1 cellular context compared by ENCODE assay signal in genomic region chr14:22966783-22967269, GRCh38.
TF ChIP-seq lines count a peak whose summit lies in the region.

No MANE protein-coding gene starts in this region.

TF ChIP-seq in HepG2, 621 proteins besides CTCF, POLR2A, EP300 and RAD21 (continues in another document):
- TF ChIP-seq JUN (CRISPR knock-in tag; IDR thresholded peaks at IDR 0.05) (0 out of 2 replicates have a peak, but pooled peaks have one; percentile 13), UBTF (CRISPR knock-in tag; IDR thresholded peaks at IDR 0.05) (0 out of 2 replicates have a peak, but pooled peaks have one; percentile 44), RARA (CRISPR knock-in tag; IDR thresholded peaks at IDR 0.05) (peak; percentile 74; the same call in 1 of the 2 replicates), SOX5 (CRISPR knock-in tag; IDR thresholded peaks at IDR 0.05; ENCODE audit: borderline replicate concordance) (no peak), ZBTB20 (CRISPR knock-in tag; IDR thresholded peaks at IDR 0.05; ENCODE audit: borderline replicate concordance, low read depth) (0 out of 2 replicates have a peak, but pooled peaks have one; percentile 23), GLMP (CRISPR knock-in tag; IDR thresholded peaks at IDR 0.05; ENCODE audit: borderline replicate concordance) (no peak), ZFP36L1 (CRISPR knock-in tag; IDR thresholded peaks at IDR 0.05) (0 out of 2 replicates have a peak, but pooled peaks have one; percentile 66), BRD4 (CRISPR knock-in tag; IDR thresholded peaks at IDR 0.05) (no peak), POLR2AphosphoS2 (IDR thresholded peaks at IDR 0.05; ENCODE audit: low read depth, low read length) (peak; percentile 47; the same call in 1 of the 2 replicates), MAZ (IDR thresholded peaks at IDR 0.05; ENCODE audit: borderline replicate concordance, low read depth, low read length) (no peak), MAZ (CRISPR knock-in tag; IDR thresholded peaks at IDR 0.05; ENCODE audit: low read depth) (no peak), ZNF780A (CRISPR knock-in tag; IDR thresholded peaks at IDR 0.05) (no peak), ZKSCAN8 (CRISPR knock-in tag; IDR thresholded peaks at IDR 0.05; ENCODE audit: borderline replicate concordance) (peak; percentile 1; the same call in 1 of the 2 replicates), XBP1 (CRISPR knock-in tag; IDR thresholded peaks at IDR 0.05) (0 out of 2 replicates have a peak, but pooled peaks have one; percentile 52), ZNF709 (CRISPR knock-in tag; IDR thresholded peaks at IDR 0.05) (peak; percentile 21; the same call in 1 of the 2 replicates), MED1 (CRISPR knock-in tag; IDR thresholded peaks at IDR 0.05) (0 out of 2 replicates have a peak, but pooled peaks have one; percentile 5), TFDP2 (CRISPR knock-in tag; IDR thresholded peaks at IDR 0.05) (no peak), ZNF354B (CRISPR knock-in tag; IDR thresholded peaks at IDR 0.05) (0 out of 2 replicates have a peak, but pooled peaks have one; percentile 52), GATAD2A (CRISPR knock-in tag; IDR thresholded peaks at IDR 0.05) (no peak), ZFP41 (CRISPR knock-in tag; IDR thresholded peaks at IDR 0.05; ENCODE audit: borderline replicate concordance) (no peak), POLR2G (IDR thresholded peaks at IDR 0.05; ENCODE audit: low read depth, low read length) (peak; percentile 53), ZNF136 (CRISPR knock-in tag; IDR thresholded peaks at IDR 0.05; ENCODE audit: low read depth) (no peak), NR1H2 (CRISPR knock-in tag; IDR thresholded peaks at IDR 0.05; ENCODE audit: borderline replicate concordance, low read depth) (0 out of 2 replicates have a peak, but pooled peaks have one; percentile 34), SRSF1 (optimal IDR thresholded peaks at IDR 0.05; ENCODE audit: low read depth, low read length) (no peak), SATB2 (CRISPR knock-in tag; IDR thresholded peaks at IDR 0.05) (0 out of 2 replicates have a peak, but pooled peaks have one; percentile 17), KDM6A (CRISPR knock-in tag; IDR thresholded peaks at IDR 0.05; ENCODE audit: low read depth) (no peak), ARID2 (CRISPR knock-in tag; IDR thresholded peaks at IDR 0.05; ENCODE audit: borderline replicate concordance) (0 out of 2 replicates have a peak, but pooled peaks have one; percentile 42), HOXA5 (CRISPR knock-in tag; IDR thresholded peaks at IDR 0.05) (peak; percentile 33), HOXA3 (CRISPR knock-in tag; IDR thresholded peaks at IDR 0.05) (0 out of 2 replicates have a peak, but pooled peaks have one; percentile 34), MTA3 (CRISPR knock-in tag; IDR thresholded peaks at IDR 0.05) (no peak), FOXA1 (IDR thresholded peaks at IDR 0.05) (no peak), FOXA1 (CRISPR knock-in tag; IDR thresholded peaks at IDR 0.05) (peak; percentile 3; the same call in 1 of the 2 replicates), ZNF263 (CRISPR knock-in tag; IDR thresholded peaks at IDR 0.05) (0 out of 2 replicates have a peak, but pooled peaks have one; percentile 9), ZNF772 (CRISPR knock-in tag; IDR thresholded peaks at IDR 0.05) (no peak), PHF21A (CRISPR knock-in tag; IDR thresholded peaks at IDR 0.05) (no peak), ZSCAN21 (CRISPR knock-in tag; IDR thresholded peaks at IDR 0.05; ENCODE audit: borderline replicate concordance) (peak; percentile 14; the same call in 1 of the 2 replicates), NPAS2 (CRISPR knock-in tag; IDR thresholded peaks at IDR 0.05; ENCODE audit: borderline replicate concordance) (no peak), REPIN1 (CRISPR knock-in tag; IDR thresholded peaks at IDR 0.05; ENCODE audit: borderline replicate concordance, low read depth) (0 out of 2 replicates have a peak, but pooled peaks have one; percentile 12), ZNF777 (CRISPR knock-in tag; IDR thresholded peaks at IDR 0.05) (peak; percentile 41; the same call in 1 of the 2 replicates), STAT5B (CRISPR knock-in tag; IDR thresholded peaks at IDR 0.05) (0 out of 2 replicates have a peak, but pooled peaks have one; percentile 39), BHLHE40 (IDR thresholded peaks at IDR 0.05; ENCODE audit: low read length) (no peak), ZNF367 (CRISPR knock-in tag; IDR thresholded peaks at IDR 0.05; ENCODE audit: borderline replicate concordance) (peak; percentile 8; the same call in 1 of the 2 replicates), CC2D1A (CRISPR knock-in tag; IDR thresholded peaks at IDR 0.05) (no peak; the same call in 1 of the 2 replicates), KDM2A (CRISPR knock-in tag; IDR thresholded peaks at IDR 0.05; ENCODE audit: borderline replicate concordance, low read depth) (no peak; the same call in 1 of the 2 replicates), RCOR2 (CRISPR knock-in tag; IDR thresholded peaks at IDR 0.05) (no peak), ZNF12 (CRISPR knock-in tag; IDR thresholded peaks at IDR 0.05) (0 out of 2 replicates have a peak, but pooled peaks have one; percentile 35), SSRP1 (CRISPR knock-in tag; IDR thresholded peaks at IDR 0.05) (0 out of 2 replicates have a peak, but pooled peaks have one; percentile 5), CREM (IDR thresholded peaks at IDR 0.05) (peak; percentile 12; the same call in 1 of the 2 replicates), CREM (CRISPR knock-in tag; IDR thresholded peaks at IDR 0.05) (no peak), SIN3B (IDR thresholded peaks at IDR 0.05; ENCODE audit: low read length) (no peak), ZBTB39 (CRISPR knock-in tag; IDR thresholded peaks at IDR 0.05) (no peak)
- TF ChIP-seq, protein P1, sequence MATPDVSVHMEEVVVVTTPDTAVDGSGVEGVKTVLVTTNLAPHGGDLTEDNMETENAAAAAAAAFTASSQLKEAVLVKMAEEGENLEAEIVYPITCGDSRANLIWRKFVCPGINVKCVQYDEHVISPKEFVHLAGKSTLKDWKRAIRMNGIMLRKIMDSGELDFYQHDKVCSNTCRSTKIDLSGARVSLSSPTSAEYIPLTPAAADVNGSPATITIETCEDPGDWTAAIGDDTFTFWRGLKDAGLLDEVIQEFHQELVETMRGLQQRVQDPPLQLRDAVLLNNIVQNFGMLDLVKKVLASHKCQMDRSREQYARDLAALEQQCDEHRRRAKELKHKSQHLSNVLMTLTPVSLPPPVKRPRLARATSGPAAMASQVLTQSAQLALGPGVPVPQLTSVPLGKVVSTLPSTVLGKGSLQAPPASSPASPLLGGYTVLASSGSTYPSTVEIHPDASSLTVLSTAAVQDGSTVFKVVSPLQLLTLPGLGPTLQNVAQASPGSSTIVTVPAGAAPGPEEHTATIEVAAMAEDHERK (CRISPR knock-in tag; IDR thresholded peaks at IDR 0.05; ENCODE audit: low read depth): no peak
- TF ChIP-seq, protein P2, sequence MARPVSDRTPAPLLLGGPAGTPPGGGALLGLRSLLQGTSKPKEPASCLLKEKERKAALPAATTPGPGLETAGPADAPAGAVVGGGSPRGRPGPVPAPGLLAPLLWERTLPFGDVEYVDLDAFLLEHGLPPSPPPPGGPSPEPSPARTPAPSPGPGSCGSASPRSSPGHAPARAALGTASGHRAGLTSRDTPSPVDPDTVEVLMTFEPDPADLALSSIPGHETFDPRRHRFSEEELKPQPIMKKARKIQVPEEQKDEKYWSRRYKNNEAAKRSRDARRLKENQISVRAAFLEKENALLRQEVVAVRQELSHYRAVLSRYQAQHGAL (CRISPR knock-in tag; IDR thresholded peaks at IDR 0.05; ENCODE audit: not compliant biosample characterization): no peak
- TF ChIP-seq, protein P3, sequence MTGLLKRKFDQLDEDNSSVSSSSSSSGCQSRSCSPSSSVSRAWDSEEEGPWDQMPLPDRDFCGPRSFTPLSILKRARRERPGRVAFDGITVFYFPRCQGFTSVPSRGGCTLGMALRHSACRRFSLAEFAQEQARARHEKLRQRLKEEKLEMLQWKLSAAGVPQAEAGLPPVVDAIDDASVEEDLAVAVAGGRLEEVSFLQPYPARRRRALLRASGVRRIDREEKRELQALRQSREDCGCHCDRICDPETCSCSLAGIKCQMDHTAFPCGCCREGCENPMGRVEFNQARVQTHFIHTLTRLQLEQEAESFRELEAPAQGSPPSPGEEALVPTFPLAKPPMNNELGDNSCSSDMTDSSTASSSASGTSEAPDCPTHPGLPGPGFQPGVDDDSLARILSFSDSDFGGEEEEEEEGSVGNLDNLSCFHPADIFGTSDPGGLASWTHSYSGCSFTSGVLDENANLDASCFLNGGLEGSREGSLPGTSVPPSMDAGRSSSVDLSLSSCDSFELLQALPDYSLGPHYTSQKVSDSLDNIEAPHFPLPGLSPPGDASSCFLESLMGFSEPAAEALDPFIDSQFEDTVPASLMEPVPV (CRISPR knock-in tag; IDR thresholded peaks at IDR 0.05): 0 out of 2 replicates have a peak, but pooled peaks have one; percentile 44
- TF ChIP-seq, protein P4, sequence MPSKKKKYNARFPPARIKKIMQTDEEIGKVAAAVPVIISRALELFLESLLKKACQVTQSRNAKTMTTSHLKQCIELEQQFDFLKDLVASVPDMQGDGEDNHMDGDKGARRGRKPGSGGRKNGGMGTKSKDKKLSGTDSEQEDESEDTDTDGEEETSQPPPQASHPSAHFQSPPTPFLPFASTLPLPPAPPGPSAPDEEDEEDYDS (CRISPR knock-in tag; IDR thresholded peaks at IDR 0.05): no peak
- TF ChIP-seq, protein P5, sequence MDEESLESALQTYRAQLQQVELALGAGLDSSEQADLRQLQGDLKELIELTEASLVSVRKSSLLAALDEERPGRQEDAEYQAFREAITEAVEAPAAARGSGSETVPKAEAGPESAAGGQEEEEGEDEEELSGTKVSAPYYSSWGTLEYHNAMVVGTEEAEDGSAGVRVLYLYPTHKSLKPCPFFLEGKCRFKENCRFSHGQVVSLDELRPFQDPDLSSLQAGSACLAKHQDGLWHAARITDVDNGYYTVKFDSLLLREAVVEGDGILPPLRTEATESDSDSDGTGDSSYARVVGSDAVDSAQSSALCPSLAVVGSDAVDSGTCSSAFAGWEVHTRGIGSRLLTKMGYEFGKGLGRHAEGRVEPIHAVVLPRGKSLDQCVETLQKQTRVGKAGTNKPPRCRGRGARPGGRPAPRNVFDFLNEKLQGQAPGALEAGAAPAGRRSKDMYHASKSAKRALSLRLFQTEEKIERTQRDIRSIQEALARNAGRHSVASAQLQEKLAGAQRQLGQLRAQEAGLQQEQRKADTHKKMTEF (CRISPR knock-in tag; IDR thresholded peaks at IDR 0.05): 0 out of 2 replicates have a peak, but pooled peaks have one; percentile 4
- TF ChIP-seq, protein P6, sequence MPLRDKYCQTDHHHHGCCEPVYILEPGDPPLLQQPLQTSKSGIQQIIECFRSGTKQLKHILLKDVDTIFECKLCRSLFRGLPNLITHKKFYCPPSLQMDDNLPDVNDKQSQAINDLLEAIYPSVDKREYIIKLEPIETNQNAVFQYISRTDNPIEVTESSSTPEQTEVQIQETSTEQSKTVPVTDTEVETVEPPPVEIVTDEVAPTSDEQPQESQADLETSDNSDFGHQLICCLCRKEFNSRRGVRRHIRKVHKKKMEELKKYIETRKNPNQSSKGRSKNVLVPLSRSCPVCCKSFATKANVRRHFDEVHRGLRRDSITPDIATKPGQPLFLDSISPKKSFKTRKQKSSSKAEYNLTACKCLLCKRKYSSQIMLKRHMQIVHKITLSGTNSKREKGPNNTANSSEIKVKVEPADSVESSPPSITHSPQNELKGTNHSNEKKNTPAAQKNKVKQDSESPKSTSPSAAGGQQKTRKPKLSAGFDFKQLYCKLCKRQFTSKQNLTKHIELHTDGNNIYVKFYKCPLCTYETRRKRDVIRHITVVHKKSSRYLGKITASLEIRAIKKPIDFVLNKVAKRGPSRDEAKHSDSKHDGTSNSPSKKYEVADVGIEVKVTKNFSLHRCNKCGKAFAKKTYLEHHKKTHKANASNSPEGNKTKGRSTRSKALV (CRISPR knock-in tag; IDR thresholded peaks at IDR 0.05): no peak
